ENCODE assay signal across 9 cellular contexts in genomic region chr3:159130108-159130507, GRCh38.
DNase-seq lines count a peak whose midpoint lies in the region; ATAC-seq, FAIRE-seq and TF ChIP-seq lines count a peak whose summit lies in the region.
"Had no signal": no experiment of that assay in that cellular context is flagged by ENCODE, and none has a peak within 500 bp of the region (broad histone marks: within the 10 kb centered on the region; RNA-seq: fewer than 3 reads in every experiment).

No MANE protein-coding gene starts in this region.

- DNase-seq in D721Med (ENCODE audit: insufficient read length, low spot score) (no peak), H54 (ENCODE audit: insufficient read length, low spot score) (no peak), RPMI7951 (ENCODE audit: low read depth) (peak; percentile 46), iPS-NIHi7 (ENCODE audit: extremely low spot score) (peak; percentile 31)
- DNase-seq in activated CD8-positive, alpha-beta memory T cell treated with anti-CD3 and anti-CD28 coated beads, Interleukin-2, amount 50 U/mL, for 4 hours = no peak
- DNase-seq in activated naive CD4-positive, alpha-beta T cell treated with Interleukin-2 at 50 U/mL for 16 hours = no peak
- DNase-seq: activated naive CD4-positive, alpha-beta T cell treated with anti-CD3 and anti-CD28 coated beads, Interleukin-2, amount 50 U/mL, for 16 hours had no signal

- FAIRE-seq in D721Med (lab: Jason Lieb, UNC) (no peak), H54 (lab: Jason Lieb, UNC) (peak; percentile 81)

- no peak for ATAC-seq in GM18907 (IDR thresholded peaks at IDR 0.05; ENCODE audit: unreplicated experiment)
- ATAC-seq in HG03378 (IDR thresholded peaks at IDR 0.05; ENCODE audit: unreplicated experiment) = no peak

- no peak for TF ChIP-seq POLR2A in H54 (IDR thresholded peaks at IDR 0.05; ENCODE audit: low read depth, low read length)

- TF ChIP-seq CTCF in D721Med (IDR thresholded peaks at IDR 0.05; ENCODE audit: insufficient read depth, missing control alignments) = peak; percentile 40

Comparison
In these comparisons a context has a peak if more than half of its experiments do, and no peak if none do; other contexts are left out.
1. DNase-seq: peak in RPMI7951 (single experiment) and iPS-NIHi7 (single experiment); none in D721Med (single experiment), H54 (single experiment), activated CD8-positive, alpha-beta memory T cell treated with anti-CD3 and anti-CD28 coated beads, Interleukin-2, amount 50 U/mL, for 4 hours (single experiment) and activated naive CD4-positive, alpha-beta T cell treated with Interleukin-2 at 50 U/mL for 16 hours (single experiment).